ENCODE assay signal across 13 cellular contexts in genomic region chrX:57951666-57952319, GRCh38. TPM values are rescaled to one million over a fixed set of nuclear protein-coding genes. Genes with fewer than 3 reads are reported as not detected.
DNase-seq lines count a peak whose midpoint lies in the region; ATAC-seq and TF ChIP-seq lines count a peak whose summit lies in the region.
"Had no signal": no experiment of that assay in that cellular context is flagged by ENCODE, and none has a peak within 500 bp of the region (broad histone marks: within the 10 kb centered on the region; RNA-seq: fewer than 3 reads in every experiment).

No MANE protein-coding gene starts in this region.

- H3K27ac ChIP-seq in dorsolateral prefrontal cortex = no peak overlapping the region

- in situ Hi-C loops in KBM-7 (cut with MboI; ENCODE audit: low pct_unique_long_range_greater_than_20kb, low sequenced_read_pairs) = no loop called here

- no peak overlapping the region for H3K4me3 ChIP-seq in dorsolateral prefrontal cortex
- H3K4me3 ChIP-seq: esophagus squamous epithelium, GM23338 had no signal

- DNase-seq in KBM-7 (peak; percentile 90), dermis microvascular lymphatic vessel endothelial cell (ENCODE audit: low read depth in 2 of 2) (peak; percentile 71 to 84), pulmonary artery endothelial cell (ENCODE audit: low read depth, low spot score) (peak; percentile 33), NCI-H2196 (lab: John Stamatoyannopoulos, UW; ENCODE audit: unreplicated experiment) (no peak), dorsolateral prefrontal cortex (no peak)
- DNase-seq: activated CD4-positive, alpha-beta memory T cell treated with anti-CD3 and anti-CD28 coated beads for 36 hours; activated naive CD4-positive, alpha-beta T cell treated with Interleukin-2 at 50 U/mL for 16 hours; central memory CD4-positive, alpha-beta T cell; esophagus squamous epithelium; NCI-H1694 treated with DMSO at 0.1 percent for 48 hours had no signal

- no peak for TF ChIP-seq CTCF in dorsolateral prefrontal cortex (IDR thresholded peaks at IDR 0.05 in 54 of 56, conservative IDR thresholded peaks at IDR 0.05 in 2 of 56; ENCODE audit: low read depth in 1 of 56, partially characterized antibody in 56 of 56)

- ATAC-seq in GM18907 (IDR thresholded peaks at IDR 0.05; ENCODE audit: unreplicated experiment) (peak; percentile 90), HG03521 (IDR thresholded peaks at IDR 0.05; ENCODE audit: unreplicated experiment) (no peak)
- ATAC-seq: GM23338 had no signal

- peaks cover 0 to 43% (median 19%) of the 10 kb centered on the region in 45 donors for H3K27me3 ChIP-seq in dorsolateral prefrontal cortex
- H3K27me3 ChIP-seq: esophagus squamous epithelium had no signal

- intact Hi-C loops in dorsolateral prefrontal cortex (cut with DNase I) = no loop called here

RNA-seq across cellular contexts. Expression of gene ZXDA, which starts 41.5 kb away (rescaled TPM):
- total RNA-seq in dermis microvascular lymphatic vessel endothelial cell (12.8 and 17.3 TPM in 2 replicates), pulmonary artery endothelial cell (8.5 and 11.8 TPM in 2 replicates), dorsolateral prefrontal cortex (10 to 100 TPM in 45 of 120 experiments, 1 to 10 TPM in 75; 7.3 to 13.9 (median 9.6) TPM)

Comparison
In these comparisons a context has a peak if more than half of its experiments do, and no peak if none do; other contexts are left out.
1. DNase-seq: peak in KBM-7 (single experiment), dermis microvascular lymphatic vessel endothelial cell (2 of 2) and pulmonary artery endothelial cell (single experiment); none in NCI-H2196 (single experiment) and dorsolateral prefrontal cortex (0 of 10).